13 cellular contexts compared by ENCODE assay signal in the genomic region with DNA sequence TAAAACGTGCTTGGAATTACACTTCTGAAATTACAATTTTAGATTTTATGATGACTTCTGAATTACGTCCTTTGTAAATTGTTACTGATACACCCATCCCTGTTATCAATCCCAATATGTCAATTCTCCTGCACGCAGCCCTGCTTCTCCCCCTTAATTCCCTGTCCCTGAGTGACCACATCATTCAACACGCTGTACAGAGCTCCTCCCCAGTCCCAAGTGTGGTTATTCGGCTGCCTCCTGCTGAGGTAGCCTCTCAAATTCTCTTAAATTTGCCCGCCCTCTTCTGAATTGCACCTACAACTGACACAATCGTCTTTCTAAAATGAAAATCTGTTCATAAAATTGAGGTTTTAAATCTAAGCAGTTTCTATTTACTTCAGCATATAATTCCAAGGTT. TPM values are rescaled to one million over a fixed set of nuclear protein-coding genes. Genes with fewer than 3 reads are reported as not detected.
A peak's percentile ranks its signal among the peaks of the same experiment; 100 is the strongest.
DNase-seq lines count a peak whose midpoint lies in the region; ATAC-seq and TF ChIP-seq lines count a peak whose summit lies in the region.
"Had no signal": no experiment of that assay in that cellular context is flagged by ENCODE, and none has a peak within 500 bp of the region (broad histone marks: within the 10 kb centered on the region; RNA-seq: fewer than 3 reads in every experiment).

No MANE protein-coding gene starts in this region.

- CTCF ChIA-PET in SK-N-SH (lab: Yijun Ruan, JAX): interaction anchor here (0.7 to 2.0 kb wide), 7 partner anchors 8 to 462 kb away, joined by 3 to 10 read pairs (median 6); no protein-coding TSS in a partner anchor
- CTCF ChIA-PET in CD4-positive, alpha-beta T cell (lab: Charles Lee): interaction anchor here (1.5 kb wide), 1 partner anchor 16 kb away, joined by 6 read pairs; no protein-coding TSS in a partner anchor

- H3K4me2 ChIP-seq in SK-N-SH: peak overlapping the region; percentile 38

- H3F3A ChIP-seq in SK-N-SH (replicated peaks; ENCODE audit: insufficient read depth): no peaks in the 10 kb centered on the region

- H3K27me3 ChIP-seq in SK-N-SH (ENCODE audit: insufficient read depth) (no peaks in the 10 kb centered on the region), breast epithelium (no peaks in the 10 kb centered on the region), tibial artery (no peaks in the 10 kb centered on the region)
- H3K27me3 ChIP-seq in CD4-positive, alpha-beta T cell (ENCODE audit: control insufficient read depth, insufficient read depth, low read length): no peaks in the 10 kb centered on the region

- WGBS in SK-N-SH (ENCODE audit: low lambda C conversion rate): 71% methylated on average over 7 of the region's 7 CpGs

- no peak for TF ChIP-seq RAD21 in SK-N-SH (IDR thresholded peaks at IDR 0.05; ENCODE audit: low read length)

- peak overlapping the region; percentile 53 for H3K27ac Mint-ChIP-seq in mesothelial cell of epicardium
- H3K27ac Mint-ChIP-seq in CD4-positive, alpha-beta T cell: no peak overlapping the region
- H3K27ac Mint-ChIP-seq: stimulated activated naive CD8-positive, alpha-beta T cell treated with anti-CD3 and anti-CD28 coated beads, Interleukin-15, Interleukin-2, amounts not matched to agents 100 ng/mL and 50 ng/mL, for 24 hours had no signal

- no peaks in the 10 kb centered on the region for H3K36me3 ChIP-seq in SK-N-SH (replicated peaks in 1 of 2; ENCODE audit: control insufficient read depth in 1 of 2, insufficient read depth in 2 of 2, low read length in 1 of 2)
- H3K36me3 ChIP-seq in breast epithelium: no peaks in the 10 kb centered on the region
- peaks cover 31 to 41% (median 39%) of the 10 kb centered on the region in 3 donors for H3K36me3 ChIP-seq in tibial artery

- H4K20me1 ChIP-seq in SK-N-SH (ENCODE audit: insufficient read depth): no peaks in the 10 kb centered on the region

- H3K27ac ChIP-seq in SK-N-SH (ENCODE audit: low read depth in 2 of 2, low read length in 1 of 2) (no peak overlapping the region), breast epithelium (peak overlapping the region; percentile 37 to 50), tibial artery (peak overlapping the region; percentile 9 to 61)
- no peak overlapping the region for H3K27ac ChIP-seq in CD4-positive, alpha-beta T cell (ENCODE audit: low read depth, low read length)
- H3K27ac ChIP-seq: 22Rv1 had no signal

- H3K9me3 ChIP-seq in SK-N-SH (no peaks in the 10 kb centered on the region), breast epithelium (no peaks in the 10 kb centered on the region), tibial artery (no peaks in the 10 kb centered on the region)
- H3K9me3 ChIP-seq in CD4-positive, alpha-beta T cell (ENCODE audit: control insufficient read depth, low read length): no peaks in the 10 kb centered on the region

- H2AFZ ChIP-seq in SK-N-SH (ENCODE audit: low read depth): peak overlapping the region; percentile 81

- no peak overlapping the region for H3K9ac ChIP-seq in SK-N-SH

- no peak overlapping the region for H3K4me3 ChIP-seq in SK-N-SH (ENCODE audit: low read depth in 2 of 2, low read length in 1 of 2)
- peak overlapping the region in 1 of 3 donors; percentile 49 for H3K4me3 ChIP-seq in breast epithelium
- peak overlapping the region; percentile 33 to 41 for H3K4me3 ChIP-seq in tibial artery

- no peaks in the 10 kb centered on the region for H3K9me3 Mint-ChIP-seq in mesothelial cell of epicardium
- no peaks in the 10 kb centered on the region for H3K9me3 Mint-ChIP-seq in CD4-positive, alpha-beta T cell
- H3K9me3 Mint-ChIP-seq: memory B cell; stimulated activated naive CD8-positive, alpha-beta T cell treated with anti-CD3 and anti-CD28 coated beads, Interleukin-15, Interleukin-2, amounts not matched to agents 100 ng/mL and 50 ng/mL, for 24 hours had no signal

- peaks cover 4% of the 10 kb centered on the region for H3K79me2 ChIP-seq in SK-N-SH (ENCODE audit: insufficient read depth)

- no peaks in the 10 kb centered on the region; a peak in 2 of 4 replicates for H3K4me1 ChIP-seq in SK-N-SH (ENCODE audit: control insufficient read depth in 1 of 2, insufficient read depth in 2 of 2, low read depth in 1 of 2, low read length in 1 of 2)
- H3K4me1 ChIP-seq in breast epithelium: no peaks in the 10 kb centered on the region
- H3K4me1 ChIP-seq in tibial artery: peaks cover 0 to 11% (median 4%) of the 10 kb centered on the region in 4 donors

- no peaks in the 10 kb centered on the region for H3K9me2 ChIP-seq in SK-N-SH

- no peaks in the 10 kb centered on the region for H3K36me3 Mint-ChIP-seq in mesothelial cell of epicardium
- H3K36me3 Mint-ChIP-seq in CD4-positive, alpha-beta T cell (ENCODE audit: low read depth): peaks cover 45% of the 10 kb centered on the region

- POLR2A ChIA-PET in SK-N-SH (lab: Yijun Ruan, JAX): no interaction called here
- POLR2A ChIA-PET in CD4-positive, alpha-beta T cell (lab: Charles Lee): no interaction called here

- H3K27me3 Mint-ChIP-seq in mesothelial cell of epicardium (ENCODE audit: low read depth): no peaks in the 10 kb centered on the region
- H3K27me3 Mint-ChIP-seq in CD4-positive, alpha-beta T cell: no peaks in the 10 kb centered on the region
- H3K27me3 Mint-ChIP-seq: memory B cell; stimulated activated naive CD8-positive, alpha-beta T cell treated with anti-CD3 and anti-CD28 coated beads, Interleukin-15, Interleukin-2, amounts not matched to agents 100 ng/mL and 50 ng/mL, for 24 hours had no signal

- no peak for TF ChIP-seq POLR2A in breast epithelium (IDR thresholded peaks at IDR 0.05)

- DNase-seq in SK-N-SH: no peak
- DNase-seq in breast epithelium (ENCODE audit: low spot score in 2 of 2): no peak
- no peak for DNase-seq in mesothelial cell of epicardium (ENCODE audit: low spot score in 2 of 2, unreplicated experiment in 2 of 2)
- no peak for DNase-seq in tibial artery
- DNase-seq in stimulated activated CD8-positive, alpha-beta memory T cell treated with anti-CD3 and anti-CD28 coated beads, Interleukin-4, amount 100 ng/mL, for 48 hours: no peak
- DNase-seq in CD4-positive, alpha-beta T cell: no peak
- DNase-seq: activated gamma-delta T cell had no signal

- peaks cover 17% of the 10 kb centered on the region for H3K4me1 Mint-ChIP-seq in mesothelial cell of epicardium
- H3K4me1 Mint-ChIP-seq in CD4-positive, alpha-beta T cell (ENCODE audit: low read depth): peaks cover 7% of the 10 kb centered on the region

- H3K4me3 Mint-ChIP-seq in mesothelial cell of epicardium: no peak overlapping the region
- no peak overlapping the region for H3K4me3 Mint-ChIP-seq in CD4-positive, alpha-beta T cell
- H3K4me3 Mint-ChIP-seq: memory B cell; stimulated activated naive CD8-positive, alpha-beta T cell treated with anti-CD3 and anti-CD28 coated beads, Interleukin-15, Interleukin-2, amounts not matched to agents 100 ng/mL and 50 ng/mL, for 24 hours had no signal

- no peak for TF ChIP-seq CTCF in SK-N-SH (IDR thresholded peaks at IDR 0.05)
- TF ChIP-seq CTCF in breast epithelium (IDR thresholded peaks at IDR 0.05): no peak
- TF ChIP-seq CTCF in mesothelial cell of epicardium (IDR thresholded peaks at IDR 0.05; ENCODE audit: unreplicated experiment): no peak
- TF ChIP-seq CTCF in tibial artery (IDR thresholded peaks at IDR 0.05): no peak
- TF ChIP-seq CTCF in CD4-positive, alpha-beta T cell (IDR thresholded peaks at IDR 0.05): no peak

- intact Hi-C loops in breast epithelium (cut with DNase I; ENCODE audit: low total_unique reads) (no loop called here), tibial artery (cut with DNase I; ENCODE audit: low total_unique reads) (no loop called here)
- intact Hi-C loops in CD4-positive, alpha-beta T cell (cut with DNase I, micrococcal nuclease): no loop called here

- no peak for ATAC-seq in SK-N-SH treated with all-trans-retinoic acid at 6 μM for 48 hours
- ATAC-seq in HG02759 (IDR thresholded peaks at IDR 0.05; ENCODE audit: unreplicated experiment): no peak
- ATAC-seq in CD4-positive, alpha-beta T cell (ENCODE audit: poor library complexity): no peak

- no peak for TF ChIP-seq EP300 in SK-N-SH (IDR thresholded peaks at IDR 0.05; ENCODE audit: borderline replicate concordance in 1 of 2, low read depth in 1 of 2, low read length in 1 of 2)

TF ChIP-seq in SK-N-SH, 30 proteins besides CTCF, POLR2A, EP300 and RAD21 (continues in another document):
- no peak for TF ChIP-seq GATA2 (CRISPR knock-in tag; IDR thresholded peaks at IDR 0.05)
- TF ChIP-seq, protein P1, sequence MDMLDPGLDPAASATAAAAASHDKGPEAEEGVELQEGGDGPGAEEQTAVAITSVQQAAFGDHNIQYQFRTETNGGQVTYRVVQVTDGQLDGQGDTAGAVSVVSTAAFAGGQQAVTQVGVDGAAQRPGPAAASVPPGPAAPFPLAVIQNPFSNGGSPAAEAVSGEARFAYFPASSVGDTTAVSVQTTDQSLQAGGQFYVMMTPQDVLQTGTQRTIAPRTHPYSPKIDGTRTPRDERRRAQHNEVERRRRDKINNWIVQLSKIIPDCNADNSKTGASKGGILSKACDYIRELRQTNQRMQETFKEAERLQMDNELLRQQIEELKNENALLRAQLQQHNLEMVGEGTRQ (IDR thresholded peaks at IDR 0.05; ENCODE audit: borderline replicate concordance, low read depth, low read length): no peak

TF ChIP-seq in SK-N-SH treated with all-trans-retinoic acid at 6 μM for 48 hours, 23 proteins besides CTCF, POLR2A, EP300 and RAD21 (continues in another document):
- TF ChIP-seq ZNF8 (CRISPR knock-in tag; IDR thresholded peaks at IDR 0.05): no peak
- TF ChIP-seq, protein P2, sequence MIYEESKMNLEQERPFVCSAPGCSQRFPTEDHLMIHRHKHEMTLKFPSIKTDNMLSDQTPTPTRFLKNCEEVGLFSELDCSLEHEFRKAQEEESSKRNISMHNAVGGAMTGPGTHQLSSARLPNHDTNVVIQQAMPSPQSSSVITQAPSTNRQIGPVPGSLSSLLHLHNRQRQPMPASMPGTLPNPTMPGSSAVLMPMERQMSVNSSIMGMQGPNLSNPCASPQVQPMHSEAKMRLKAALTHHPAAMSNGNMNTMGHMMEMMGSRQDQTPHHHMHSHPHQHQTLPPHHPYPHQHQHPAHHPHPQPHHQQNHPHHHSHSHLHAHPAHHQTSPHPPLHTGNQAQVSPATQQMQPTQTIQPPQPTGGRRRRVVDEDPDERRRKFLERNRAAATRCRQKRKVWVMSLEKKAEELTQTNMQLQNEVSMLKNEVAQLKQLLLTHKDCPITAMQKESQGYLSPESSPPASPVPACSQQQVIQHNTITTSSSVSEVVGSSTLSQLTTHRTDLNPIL (CRISPR knock-in tag; IDR thresholded peaks at IDR 0.05; ENCODE audit: low read depth): no peak
- no peak for TF ChIP-seq SNAI2 (CRISPR knock-in tag; IDR thresholded peaks at IDR 0.05)

RNA-seq across cellular contexts. Expression of a gene that starts 10.1 kb away (rescaled TPM):
- 3.4 and 5.2 TPM in 2 replicates for polyA plus RNA-seq in SK-N-SH (2012; rRNA removed)
- 5.5 and 7.3 TPM in 2 replicates for polyA plus RNA-seq in SK-N-SH (2012; cell fraction: cytosol; rRNA removed)
- 3.9 and 6.4 TPM in 2 replicates for polyA plus RNA-seq in SK-N-SH (2012; cell fraction: nucleus; rRNA removed)
- total RNA-seq in breast epithelium (10 to 100 TPM; 13.1 to 16.0 (median 13.5) TPM), mesothelial cell of epicardium (5.3 to 6.4 TPM (median 5.6 TPM) in 3 replicates)
- total RNA-seq in CD4-positive, alpha-beta T cell: 10 to 100 TPM in 1 of 2 experiments, 1 to 10 TPM in 1; 9.8 to 11.0 TPM

RNA-seq across cellular contexts. Expression of a gene that starts 30.9 kb away (rescaled TPM):
- polyA plus RNA-seq in SK-N-SH (2012; rRNA removed): not detected in 2 replicates
- polyA plus RNA-seq in SK-N-SH (2012; cell fraction: cytosol; rRNA removed): not detected in 2 replicates
- not detected in 2 replicates for polyA plus RNA-seq in SK-N-SH (2012; cell fraction: nucleus; rRNA removed)
- total RNA-seq in breast epithelium (under 1 TPM in 1 of 3 donors, not detected in 2; 0.29 TPM), mesothelial cell of epicardium (2.7 to 7.2 TPM (median 3.5 TPM) in 3 replicates)
- total RNA-seq in CD4-positive, alpha-beta T cell: not detected
- total RNA-seq: posterior vena cava had no signal

Comparison
In these comparisons a context has a peak if more than half of its experiments do, and no peak if none do; other contexts are left out.
1. H3K27ac ChIP-seq: peak in breast epithelium (2 of 2) and tibial artery (2 of 2); none in SK-N-SH (0 of 2) and CD4-positive, alpha-beta T cell (single experiment).
2. H3K4me3 ChIP-seq: peak in tibial artery (2 of 2); none in SK-N-SH (0 of 2).